16 cellular contexts compared by ENCODE assay signal in genomic region chr2:130005862-130006261, GRCh38. TPM values are rescaled to one million over a fixed set of nuclear protein-coding genes. Genes with fewer than 3 reads are reported as not detected.
DNase-seq lines count a peak whose midpoint lies in the region; ATAC-seq and TF ChIP-seq lines count a peak whose summit lies in the region.
"Not testable (repeated sequence)": the region's sequence is repeated elsewhere in the genome, so short reads cannot be mapped to it uniquely, and the experiment has no call there.
"Had no signal": no experiment of that assay in that cellular context is flagged by ENCODE, and none has a peak within 500 bp of the region (broad histone marks: within the 10 kb centered on the region; RNA-seq: fewer than 3 reads in every experiment).

No MANE protein-coding gene starts in this region.

- ATAC-seq in activated naive CD8-positive, alpha-beta T cell treated with anti-CD3 and anti-CD28 coated beads, Interleukin-2, amount 50 U/mL, for 24 hours = not testable (repeated sequence)

- H3K79me2 ChIP-seq in hepatocyte; neural progenitor cell (ENCODE audit: low read depth): not testable (repeated sequence)

- not testable (repeated sequence) for H4K20me1 ChIP-seq in hepatocyte (ENCODE audit: insufficient read depth, poor library complexity, severe bottlenecking); neural progenitor cell (ENCODE audit: low read depth)

- not testable (repeated sequence) for H3K36me3 Mint-ChIP-seq in activated naive CD8-positive, alpha-beta T cell treated with anti-CD3 and anti-CD28 coated beads, Interleukin-2, amount 50 U/mL, for 24 hours (ENCODE audit: low read depth); neural progenitor cell

- not testable (repeated sequence) for H3K36me3 ChIP-seq in MG63; NT2/D1 (ENCODE audit: insufficient read depth, insufficient read length, low read length); hepatocyte (replicated peaks; ENCODE audit: insufficient read depth, low read depth); neural progenitor cell

- H3K27me3 ChIP-seq in MG63 = not testable (repeated sequence)
- H3K27me3 ChIP-seq in NT2/D1 (ENCODE audit: insufficient read depth, insufficient read length) (peaks cover 24% of the 10 kb centered on the region), hepatocyte (peaks cover 35% of the 10 kb centered on the region), neural progenitor cell (peaks cover 85% of the 10 kb centered on the region)

- H3K4me1 ChIP-seq in NT2/D1 (ENCODE audit: insufficient read depth, insufficient read length); hepatocyte (ENCODE audit: insufficient read depth); neural progenitor cell: not testable (repeated sequence)

- H3K4me2 ChIP-seq in hepatocyte = peak overlapping the region; percentile 71
- peak overlapping the region; percentile 62 for H3K4me2 ChIP-seq in neural progenitor cell

- not testable (repeated sequence) for H2AFZ ChIP-seq in hepatocyte; neural progenitor cell (replicated peaks)

- H3K27ac Mint-ChIP-seq in activated naive CD8-positive, alpha-beta T cell treated with anti-CD3 and anti-CD28 coated beads, Interleukin-2, amount 50 U/mL, for 24 hours; neural progenitor cell: not testable (repeated sequence)

- H3K9me3 ChIP-seq in MG63; NT2/D1 (ENCODE audit: insufficient read depth, low read length); hepatocyte (ENCODE audit: low read depth); neural progenitor cell (ENCODE audit: low read depth): not testable (repeated sequence)

- DNase-seq in DMS153 (lab: John Stamatoyannopoulos, UW) (peak; percentile 10), MG63 (peak; percentile 9), NT2/D1 (ENCODE audit: low read depth, low spot score) (peak; percentile 23), globus pallidus (ENCODE audit: low spot score) (peak; percentile 16), hepatocyte (ENCODE audit: low spot score) (peak; percentile 9), neural progenitor cell (ENCODE audit: low spot score) (peak; percentile 68)
- DNase-seq in activated naive CD8-positive, alpha-beta T cell treated with anti-CD3 and anti-CD28 coated beads, Interleukin-2, amount 50 U/mL, for 24 hours = peak; percentile 1
- peak; percentile 22 for DNase-seq in stimulated activated CD8-positive, alpha-beta memory T cell treated with anti-CD3 and anti-CD28 coated beads, Interleukin-4, amount 100 ng/mL, for 48 hours

- not testable (repeated sequence) for H3K4me3 ChIP-seq in MG63; NT2/D1 (ENCODE audit: insufficient read length, low read depth); hepatocyte
- peak overlapping the region; percentile 35 for H3K4me3 ChIP-seq in neural progenitor cell

- H3K4me1 Mint-ChIP-seq in activated naive CD8-positive, alpha-beta T cell treated with anti-CD3 and anti-CD28 coated beads, Interleukin-2, amount 50 U/mL, for 24 hours; neural progenitor cell: not testable (repeated sequence)

- peaks cover 28% of the 10 kb centered on the region for H3K27me3 Mint-ChIP-seq in activated naive CD8-positive, alpha-beta T cell treated with anti-CD3 and anti-CD28 coated beads, Interleukin-2, amount 50 U/mL, for 24 hours
- not testable (repeated sequence) for H3K27me3 Mint-ChIP-seq in neural progenitor cell (ENCODE audit: insufficient read depth, low read depth)

- WGBS in hepatocyte (ENCODE audit: low lambda C conversion rate, missing lambda C conversion rate) = 5% methylated on average over 39 of the region's 42 CpGs

- not testable (repeated sequence) for H3K9ac ChIP-seq in NT2/D1 (ENCODE audit: insufficient read length, low read depth); neural progenitor cell

- not testable (repeated sequence) for H3K27ac ChIP-seq in hepatocyte, neural progenitor cell

- H3K9me2 ChIP-seq in hepatocyte (replicated peaks; ENCODE audit: insufficient read depth) = not testable (repeated sequence)

- not testable (repeated sequence) for TF ChIP-seq CTCF in hepatocyte (IDR thresholded peaks at IDR 0.05; ENCODE audit: poor library complexity); neural progenitor cell (IDR thresholded peaks at IDR 0.05)

- H3K4me3 Mint-ChIP-seq in activated naive CD8-positive, alpha-beta T cell treated with anti-CD3 and anti-CD28 coated beads, Interleukin-2, amount 50 U/mL, for 24 hours; neural progenitor cell: not testable (repeated sequence)

- not testable (repeated sequence) for H3F3A ChIP-seq in neural progenitor cell (ENCODE audit: low read depth)

- H3K9me3 Mint-ChIP-seq in activated naive CD8-positive, alpha-beta T cell treated with anti-CD3 and anti-CD28 coated beads, Interleukin-2, amount 50 U/mL, for 24 hours; neural progenitor cell: not testable (repeated sequence)

RNA-seq across cellular contexts. Expression of gene RAB6C, which starts 26.4 kb away (rescaled TPM):
- not detected in 2 replicates for total RNA-seq in MG63 (2014; rRNA removed; shearing (Covaris generic); ENCODE audit: low replicate concordance)
- total RNA-seq in hepatocyte (0.04 and 0.13 TPM in 2 replicates), neural progenitor cell (ENCODE audit: low replicate concordance) (0.07 TPM in 1 of 2 replicates, not detected in the other)
- polyA plus RNA-seq in hepatocyte = not detected in 2 replicates
- total RNA-seq: A172; activated naive CD4-positive, alpha-beta T cell treated with anti-CD3 and anti-CD28 coated beads, Interleukin-2, amount 50 U/mL, for 72 hours; Caco-2; HepG2; posterior vena cava; SJCRH30 had no signal
- polyA plus RNA-seq: aorta, CD14-positive monocyte, HepG2 had no signal

Comparison
In these comparisons a context has a peak if more than half of its experiments do, and no peak if none do; other contexts are left out.
1. DNase-seq: peak in every context shown above with its lines; median percentile 68 in neural progenitor cell; 23 in NT2/D1; 22 in stimulated activated CD8-positive, alpha-beta memory T cell treated with anti-CD3 and anti-CD28 coated beads, Interleukin-4, amount 100 ng/mL, for 48 hours; 16 in globus pallidus; 10 in DMS153; 9 in MG63; 9 in hepatocyte; 1 in activated naive CD8-positive, alpha-beta T cell treated with anti-CD3 and anti-CD28 coated beads, Interleukin-2, amount 50 U/mL, for 24 hours.